Comparison of ENCODE assay signal across 9 cellular contexts in genomic region chr7:157271991-157272324, GRCh38.
A peak's percentile ranks its signal among the peaks of the same experiment; 100 is the strongest.
DNase-seq lines count a peak whose midpoint lies in the region; ATAC-seq and TF ChIP-seq lines count a peak whose summit lies in the region.
"Had no signal": no experiment of that assay in that cellular context is flagged by ENCODE, and none has a peak within 500 bp of the region (broad histone marks: within the 10 kb centered on the region; RNA-seq: fewer than 3 reads in every experiment).

No MANE protein-coding gene starts in this region.

- no peak overlapping the region for H3K4me3 ChIP-seq in skin epidermis

- peak; percentile 19 for DNase-seq in GM20000 (ENCODE audit: low spot score)
- peak; percentile 59 for DNase-seq in RWPE1 (ENCODE audit: low spot score)
- peak; percentile 37 for DNase-seq in glomerular endothelial cell (ENCODE audit: extremely low read depth, low read depth, low spot score)
- no peak for DNase-seq in NCI-H1436 (lab: John Stamatoyannopoulos, UW)
- DNase-seq in middle frontal gyrus (ENCODE audit: extremely low spot score, low spot score): no peak

- POLR2A ChIA-PET in RWPE1 (lab: Yijun Ruan, JAX; ENCODE audit: low non-redundant PET): no interaction called here

- H3K27ac ChIP-seq in RWPE1 (peak overlapping the region; percentile 87), skin epidermis (peak overlapping the region in 16 of 21 experiments; percentile 9 to 73 (median 40))
- H3K27ac ChIP-seq: KMS-11 had no signal

- TF ChIP-seq CTCF in GM20000 (IDR thresholded peaks at IDR 0.05; ENCODE audit: extremely low read depth, missing control alignments): no peak
- no peak for TF ChIP-seq CTCF in RWPE1 (conservative IDR thresholded peaks at IDR 0.05; ENCODE audit: low read depth)

- ATAC-seq in HG02938 (IDR thresholded peaks at IDR 0.05; ENCODE audit: unreplicated experiment): no peak
- ATAC-seq in HG03432 (IDR thresholded peaks at IDR 0.05; ENCODE audit: unreplicated experiment): no peak

- CTCF ChIA-PET in RWPE1 (lab: Yijun Ruan, JAX): no interaction called here

Comparison
In these comparisons a context has a peak if more than half of its experiments do, and no peak if none do; other contexts are left out.
1. DNase-seq: peak in GM20000 (single experiment), RWPE1 (single experiment) and glomerular endothelial cell (single experiment); none in NCI-H1436 (single experiment) and middle frontal gyrus (single experiment).